17 cellular contexts compared by ENCODE assay signal in genomic region chr2:218777276-218777990, GRCh38. TPM values are rescaled to one million over a fixed set of nuclear protein-coding genes. Genes with fewer than 3 reads are reported as not detected.
DNase-seq lines count a peak whose midpoint lies in the region; ATAC-seq and TF ChIP-seq lines count a peak whose summit lies in the region.
"Had no signal": no experiment of that assay in that cellular context is flagged by ENCODE, and none has a peak within 500 bp of the region (broad histone marks: within the 10 kb centered on the region; RNA-seq: fewer than 3 reads in every experiment).

No MANE protein-coding gene starts in this region.

- ATAC-seq in HCT116 (peak; percentile 49; the same call in 1 of the 2 replicates), HG03460 (IDR thresholded peaks at IDR 0.05; ENCODE audit: unreplicated experiment) (no peak)
- ATAC-seq: CD8-positive, alpha-beta T cell; HepG2 had no signal

- no peaks in the 10 kb centered on the region; a peak in 1 of 4 replicates for H3K36me3 ChIP-seq in HCT116 (ENCODE audit: control insufficient read depth in 1 of 2, insufficient read depth in 2 of 2, low read length in 2 of 2)
- no peaks in the 10 kb centered on the region for H3K36me3 ChIP-seq in endodermal cell (ENCODE audit: control insufficient read depth, insufficient read depth, low read length)

- POLR2A ChIA-PET in HCT116 (lab: Charles Lee) = no interaction called here

- H3K9ac ChIP-seq in HCT116 (ENCODE audit: low read length) (no peak overlapping the region), endodermal cell (ENCODE audit: extremely low read depth, low read length, poor library complexity, severe bottlenecking) (no peak overlapping the region)

- H4K20me1 ChIP-seq in HCT116 (ENCODE audit: insufficient read depth) = no peaks in the 10 kb centered on the region

- H3K27ac ChIP-seq in HCT116 (ENCODE audit: low read depth, low read length) (no peak overlapping the region), endodermal cell (ENCODE audit: low read depth, low read length) (no peak overlapping the region)
- H3K27ac ChIP-seq: 22Rv1 had no signal

- peaks cover 22% of the 10 kb centered on the region for H3K36me3 Mint-ChIP-seq in endodermal cell (ENCODE audit: low read depth)

- RAD21 ChIA-PET in HCT116 (lab: Charles Lee; ENCODE audit: low non-redundant PET in 1 of 2, low total read pairs in 2 of 2, uncharacterized antibody in 2 of 2, unreplicated experiment in 2 of 2) = no interaction called here

- H3K27me3 ChIP-seq in HCT116 (ENCODE audit: insufficient read depth, low read length) (no peaks in the 10 kb centered on the region), endodermal cell (ENCODE audit: control insufficient read depth, insufficient read depth, low read length, poor library complexity, severe bottlenecking) (no peaks in the 10 kb centered on the region)

- H3K27ac Mint-ChIP-seq in endodermal cell = no peak overlapping the region
- H3K27ac Mint-ChIP-seq: CD8-positive, alpha-beta T cell; H9 had no signal

- no peak overlapping the region for H3K4me2 ChIP-seq in HCT116 (ENCODE audit: low read length)

- H3K79me2 ChIP-seq in HCT116 (ENCODE audit: insufficient read depth, low read length) = no peaks in the 10 kb centered on the region

- H3K27me3 Mint-ChIP-seq in endodermal cell (ENCODE audit: insufficient read depth) = peaks cover 6% of the 10 kb centered on the region

- intact Hi-C loops in HCT116 (cut with micrococcal nuclease) = no loop called here

- H3K4me3 ChIP-seq in HCT116 (replicated peaks in 1 of 2; ENCODE audit: low read depth in 1 of 2, low read length in 2 of 2) (no peak overlapping the region), endodermal cell (ENCODE audit: low read length) (no peak overlapping the region)

- WGBS in endodermal cell (ENCODE audit: insufficient coverage in 1 of 2, insufficient read length in 1 of 2), 2 experiments = 92 to 100% methylated on average over 4 to 9 of the region's 9 CpGs

- H3K9me2 ChIP-seq in HCT116 (ENCODE audit: insufficient read depth) = no peaks in the 10 kb centered on the region

- CTCF ChIA-PET in HCT116 (lab: Charles Lee) = no interaction called here

- H3K4me1 ChIP-seq in HCT116 (ENCODE audit: control insufficient read depth in 1 of 2, insufficient read depth in 2 of 2, low read length in 2 of 2) (peaks cover 0 to 5% of the 10 kb centered on the region in 2 experiments; a peak in 2 of 4 replicates), endodermal cell (ENCODE audit: control insufficient read depth, insufficient read depth, low read length) (no peaks in the 10 kb centered on the region)

- no TSS peak for BruUV-seq in HCT116 (replicated peaks; lab: Mats Ljungman, UMichigan)

- no peak for TF ChIP-seq POLR2A in HCT116 (IDR thresholded peaks at IDR 0.05; ENCODE audit: borderline replicate concordance, extremely low read depth, insufficient read depth, insufficient read length)

- H3K4me1 Mint-ChIP-seq in endodermal cell = peaks cover 14% of the 10 kb centered on the region

- TF ChIP-seq RAD21 in HCT116 (IDR thresholded peaks at IDR 0.05; ENCODE audit: low read depth) = no peak

- no peak overlapping the region for H3K4me3 Mint-ChIP-seq in endodermal cell
- H3K4me3 Mint-ChIP-seq: CD8-positive, alpha-beta T cell; H9 had no signal

- TF ChIP-seq CTCF in HCT116 (IDR thresholded peaks at IDR 0.05 in 2 of 3, conservative IDR thresholded peaks at IDR 0.05 in 1 of 3; ENCODE audit: borderline replicate concordance in 1 of 3, insufficient read depth in 1 of 3, low read depth in 2 of 3, low read length in 2 of 3) = no peak
- no peak for TF ChIP-seq CTCF in endodermal cell (conservative IDR thresholded peaks at IDR 0.05)

- DNase-seq in DMS53 (lab: John Stamatoyannopoulos, UW) = peak; percentile 10
- no peak for DNase-seq in DMS53 treated with DMSO at 0.1 percent for 48 hours (lab: John Stamatoyannopoulos, UW; ENCODE audit: unreplicated experiment)
- DNase-seq in HCT116 (ENCODE audit: low read depth, low spot score) = no peak
- DNase-seq in endodermal cell = peak; percentile 30
- peak; percentile 45 for DNase-seq in kidney tubule cell (ENCODE audit: low spot score)
- DNase-seq in NCI-H2029 treated with DMSO at 0.1 percent for 48 hours (lab: John Stamatoyannopoulos, UW) = no peak
- no peak for DNase-seq in NCI-H748 treated with DMSO at 0.1 percent for 48 hours (lab: John Stamatoyannopoulos, UW)
- DNase-seq: CD8-positive, alpha-beta T cell; COR-L47; GOT3; H9 had no signal

- H2AFZ ChIP-seq in HCT116 (ENCODE audit: low read depth, low read length, poor library complexity, severe bottlenecking) = no peak overlapping the region

- H3K9me3 ChIP-seq in HCT116 (ENCODE audit: control insufficient read depth in 1 of 2, insufficient read depth in 1 of 2, low read depth in 1 of 2, low read length in 2 of 2) (peaks cover 3 to 18% of the 10 kb centered on the region in 2 experiments; a peak in 2 of 4 replicates), endodermal cell (ENCODE audit: control insufficient read depth, low read length) (peaks cover 23% of the 10 kb centered on the region)

- H3K9me3 Mint-ChIP-seq in endodermal cell = peaks cover 20% of the 10 kb centered on the region

TF ChIP-seq in HCT116, 20 proteins besides CTCF, POLR2A, EP300 and RAD21:
- TF ChIP-seq SP1 (IDR thresholded peaks at IDR 0.05; ENCODE audit: low read depth) (no peak), FOSL1 (IDR thresholded peaks at IDR 0.05; ENCODE audit: low read depth) (peak; percentile 40; the same call in 1 of the 2 replicates)

RNA-seq across cellular contexts. Expression of gene CYP27A1, which starts 4.5 kb away (rescaled TPM):
- total RNA-seq in HCT116 (2021; ENCODE audit: unreplicated experiment) = 1.6 TPM
- 0.38 and 0.84 TPM in 2 replicates for polyA plus RNA-seq in HCT116 (2012)
- 10 to 100 TPM; 32.8 to 53.7 TPM for total RNA-seq in endodermal cell
- polyA plus RNA-seq in endodermal cell (2013, experiment 1 of 2) = 14.5 TPM
- 14.4 TPM for polyA plus RNA-seq in endodermal cell (2013, experiment 2 of 2)
- total RNA-seq: CD8-positive, alpha-beta T cell had no signal

RNA-seq across cellular contexts. Expression of gene PRKAG3, which starts 54.2 kb away (rescaled TPM):
- not detected for total RNA-seq in HCT116 (2021; ENCODE audit: unreplicated experiment)
- not detected in 2 replicates for polyA plus RNA-seq in HCT116 (2012)
- total RNA-seq in endodermal cell = not detected
- not detected for polyA plus RNA-seq in endodermal cell (2013, experiment 1 of 2)
- polyA plus RNA-seq in endodermal cell (2013, experiment 2 of 2) = not detected
- total RNA-seq: A673; CD8-positive, alpha-beta T cell; H9; HepG2 had no signal
- polyA plus RNA-seq: BJ, CD14-positive monocyte, HepG2 had no signal

Comparison
In these comparisons a context has a peak if more than half of its experiments do, and no peak if none do; other contexts are left out.
1. DNase-seq: peak in DMS53 (single experiment), endodermal cell (single experiment) and kidney tubule cell (single experiment); none in DMS53 treated with DMSO at 0.1 percent for 48 hours (single experiment), HCT116 (single experiment), NCI-H2029 treated with DMSO at 0.1 percent for 48 hours (single experiment) and NCI-H748 treated with DMSO at 0.1 percent for 48 hours (single experiment).
2. RNA of gene CYP27A1, which starts 4.5 kb away (total RNA-seq): 32.8 to 53.7 TPM in endodermal cell; 1.6 TPM in HCT116 (single experiment); every median in the first group is over 10 times any median in the second.